Comparison of ENCODE assay signal across 19 cellular contexts in the genomic region with DNA sequence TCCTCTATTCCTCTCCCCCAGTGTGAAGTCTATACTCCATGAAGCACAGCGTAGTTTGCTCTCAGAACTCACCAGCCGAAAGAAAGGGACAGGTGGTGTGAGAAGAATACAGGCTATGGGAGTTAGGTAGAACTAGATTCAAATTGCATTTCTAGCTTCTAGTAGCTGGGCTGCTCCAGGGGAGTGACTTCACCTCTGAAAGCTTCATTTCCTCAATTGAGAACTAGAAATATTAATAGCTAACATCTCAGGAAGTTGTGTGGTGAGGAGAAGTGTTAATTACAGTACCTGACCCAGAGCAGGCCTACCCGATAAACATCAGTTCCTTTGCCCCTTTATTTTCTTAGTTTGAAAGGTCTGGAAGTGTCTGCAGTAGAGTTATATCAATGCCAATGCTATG.
DNase-seq lines count a peak whose midpoint lies in the region; ATAC-seq and TF ChIP-seq lines count a peak whose summit lies in the region.
"Had no signal": no experiment of that assay in that cellular context is flagged by ENCODE, and none has a peak within 500 bp of the region (broad histone marks: within the 10 kb centered on the region; RNA-seq: fewer than 3 reads in every experiment).

No MANE protein-coding gene starts in this region.

- no peak for TF ChIP-seq CTCF in osteocyte (IDR thresholded peaks at IDR 0.05)
- TF ChIP-seq CTCF in uterus (IDR thresholded peaks at IDR 0.05) = no peak

- no peaks in the 10 kb centered on the region for H3K4me1 ChIP-seq in uterus
- H3K4me1 ChIP-seq in aorta (ENCODE audit: control insufficient read depth in 1 of 2, insufficient read depth in 2 of 2, low read length in 2 of 2) = no peaks in the 10 kb centered on the region

- H3K36me3 ChIP-seq in uterus (no peaks in the 10 kb centered on the region), aorta (ENCODE audit: control insufficient read depth in 1 of 2, insufficient read depth in 2 of 2, low read length in 1 of 2) (no peaks in the 10 kb centered on the region)

- intact Hi-C loops in uterus (cut with DNase I; ENCODE audit: low total_unique reads) = no loop called here
- intact Hi-C loops in aorta (cut with DNase I) = no loop called here

- H3K27me3 ChIP-seq in uterus (no peaks in the 10 kb centered on the region), aorta (ENCODE audit: control insufficient read depth in 1 of 2, insufficient read depth in 2 of 2, low read length in 1 of 2) (no peaks in the 10 kb centered on the region)

- no peak for TF ChIP-seq POLR2A in uterus (IDR thresholded peaks at IDR 0.05)

- H3K4me3 Mint-ChIP-seq in osteocyte (ENCODE audit: unreplicated experiment) = no peak overlapping the region
- H3K4me3 Mint-ChIP-seq: activated CD8-positive, alpha-beta T cell treated with anti-CD3 and anti-CD28 coated beads for 36 hours; natural killer cell had no signal

- H3K4me1 Mint-ChIP-seq in osteocyte (ENCODE audit: unreplicated experiment) = no peaks in the 10 kb centered on the region
- H3K4me1 Mint-ChIP-seq: natural killer cell had no signal

- no peaks in the 10 kb centered on the region for H3K27me3 Mint-ChIP-seq in osteocyte (ENCODE audit: unreplicated experiment)
- H3K27me3 Mint-ChIP-seq: activated CD8-positive, alpha-beta T cell treated with anti-CD3 and anti-CD28 coated beads for 36 hours had no signal

- WGBS in aorta, 2 donors = 88 to 90% methylated on average over 3 of the region's 3 CpGs

- no peak overlapping the region for H3K27ac Mint-ChIP-seq in osteocyte (ENCODE audit: unreplicated experiment)
- H3K27ac Mint-ChIP-seq: activated CD8-positive, alpha-beta T cell treated with anti-CD3 and anti-CD28 coated beads for 36 hours; natural killer cell had no signal

- H3K9me3 Mint-ChIP-seq in osteocyte (ENCODE audit: unreplicated experiment) = no peaks in the 10 kb centered on the region

- H3K4me3 ChIP-seq in uterus (no peak overlapping the region), aorta (ENCODE audit: low read length in 2 of 2) (no peak overlapping the region)
- H3K4me3 ChIP-seq: GM23248 had no signal

- no peaks in the 10 kb centered on the region for H3K36me3 Mint-ChIP-seq in osteocyte (ENCODE audit: unreplicated experiment)

- no peak for DNase-seq in osteocyte (ENCODE audit: extremely low spot score, unreplicated experiment)
- DNase-seq in NCI-H2107 (lab: John Stamatoyannopoulos, UW) = no peak
- no peak for DNase-seq in uterus
- no peak for DNase-seq in aorta
- DNase-seq: activated CD8-positive, alpha-beta T cell treated with anti-CD3 and anti-CD28 coated beads for 36 hours; activated effector memory CD4-positive, alpha-beta T cell treated with Interleukin-2 at 50 U/mL for 16 hours; dermis blood vessel endothelial cell; GM23248; hypothalamus; Karpas-422; natural killer cell; NCI-H187 treated with DMSO at 0.1 percent for 48 hours; retina; SHP77 treated with DMSO at 0.1 percent for 48 hours; stimulated activated CD4-positive, alpha-beta T cell treated with anti-CD3 and anti-CD28 coated beads, Interleukin-1b, Interleukin-23, amount 100 ng/mL, for 48 hours had no signal

- no peak overlapping the region for H3K27ac ChIP-seq in uterus
- no peak overlapping the region for H3K27ac ChIP-seq in aorta (ENCODE audit: low read depth in 1 of 2, low read length in 2 of 2)
- H3K27ac ChIP-seq: GM23248 had no signal

- peak; percentile 93 for ATAC-seq in GM18858 (IDR thresholded peaks at IDR 0.05; ENCODE audit: unreplicated experiment)
- peak; percentile 95 for ATAC-seq in GM21390 (IDR thresholded peaks at IDR 0.05; ENCODE audit: unreplicated experiment)
- ATAC-seq in HG02970 (IDR thresholded peaks at IDR 0.05; ENCODE audit: low FRiP score, unreplicated experiment) = peak; percentile 73
- ATAC-seq in HG03558 (IDR thresholded peaks at IDR 0.05; ENCODE audit: extremely low read depth, unreplicated experiment) = peak; percentile 96
- no peak for ATAC-seq in aorta (ENCODE audit: low FRiP score)
- ATAC-seq: activated CD8-positive, alpha-beta T cell treated with anti-CD3 and anti-CD28 coated beads for 36 hours; natural killer cell had no signal

- H3K9me3 ChIP-seq in uterus = no peaks in the 10 kb centered on the region
- no peaks in the 10 kb centered on the region for H3K9me3 ChIP-seq in aorta (ENCODE audit: control insufficient read depth, low read length)
